8 cellular contexts compared by ENCODE assay signal in the genomic region with DNA sequence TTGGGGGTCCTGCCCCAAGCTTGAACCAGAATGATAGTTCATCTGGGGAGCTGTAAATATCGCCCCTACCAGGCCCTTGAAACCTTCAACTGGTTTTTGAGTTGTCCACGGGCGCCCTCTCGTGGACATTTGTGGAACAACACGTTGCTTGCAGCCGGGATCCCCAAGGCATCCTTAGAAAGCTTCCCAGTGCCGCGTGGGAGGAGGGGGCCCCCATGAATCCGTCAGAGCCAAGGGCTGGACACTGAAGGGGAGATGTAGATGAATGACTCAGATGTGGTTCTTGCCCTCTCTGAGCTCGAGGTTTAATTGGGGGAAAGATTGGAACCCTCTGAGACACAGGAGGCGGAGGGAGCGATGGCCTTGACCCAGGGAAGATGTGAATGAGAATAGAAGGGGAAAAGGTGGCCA. TPM values are rescaled to one million over a fixed set of nuclear protein-coding genes. Genes with fewer than 3 reads are reported as not detected.
DNase-seq lines count a peak whose midpoint lies in the region; ATAC-seq, FAIRE-seq and TF ChIP-seq lines count a peak whose summit lies in the region.

No MANE protein-coding gene starts in this region.

- no peak overlapping the region for H3K4me3 Mint-ChIP-seq in T-helper 2 cell treated with Interferon-gamma antibody and Interleukin-4, amounts not matched to agents 5 μg/mL and 100 μg/mL, for 36 hours
- no peak overlapping the region for H3K4me3 Mint-ChIP-seq in stimulated activated memory B cell treated with anti-CD40 and anti-IgM and Interleukin-4, amounts not matched to agents 10 μg/mL and 1 μg/mL and 100 μg/mL, for 72 hours

- no peak for FAIRE-seq in small intestine (lab: Jason Lieb, UNC)

- DNase-seq in GDM1 (lab: John Stamatoyannopoulos, UW) (peak; percentile 3), anterior cingulate cortex (lab: John Stamatoyannopoulos, UW) (peak in 54 of 58 donors; percentile 6 to 87 (median 44)), hepatic stellate cell (ENCODE audit: low spot score) (peak; percentile 73), small intestine (peak; percentile 65)
- peak; percentile 47 for DNase-seq in T-helper 2 cell treated with Interferon-gamma antibody and Interleukin-4, amounts not matched to agents 5 μg/mL and 100 μg/mL, for 36 hours (ENCODE audit: low spot score)

- peaks cover 2% of the 10 kb centered on the region for H3K36me3 Mint-ChIP-seq in T-helper 2 cell treated with Interferon-gamma antibody and Interleukin-4, amounts not matched to agents 5 μg/mL and 100 μg/mL, for 36 hours (ENCODE audit: low read depth)
- no peaks in the 10 kb centered on the region for H3K36me3 Mint-ChIP-seq in stimulated activated memory B cell treated with anti-CD40 and anti-IgM and Interleukin-4, amounts not matched to agents 10 μg/mL and 1 μg/mL and 100 μg/mL, for 72 hours

- WGBS in small intestine, 3 donors: 17 to 18% (median 18%) methylated on average over 12 of the region's 12 CpGs

- no peaks in the 10 kb centered on the region for H3K36me3 ChIP-seq in small intestine (ENCODE audit: control insufficient read depth in 2 of 2, insufficient read depth in 2 of 2, low read length in 2 of 2)

- peak; percentile 93 for TF ChIP-seq CTCF in LNCAP (IDR thresholded peaks at IDR 0.05)

- no peaks in the 10 kb centered on the region for H3K4me1 Mint-ChIP-seq in T-helper 2 cell treated with Interferon-gamma antibody and Interleukin-4, amounts not matched to agents 5 μg/mL and 100 μg/mL, for 36 hours (ENCODE audit: low read depth)
- peaks cover 7% of the 10 kb centered on the region for H3K4me1 Mint-ChIP-seq in stimulated activated memory B cell treated with anti-CD40 and anti-IgM and Interleukin-4, amounts not matched to agents 10 μg/mL and 1 μg/mL and 100 μg/mL, for 72 hours

- peaks cover 7% of the 10 kb centered on the region for H3K27me3 Mint-ChIP-seq in T-helper 2 cell treated with Interferon-gamma antibody and Interleukin-4, amounts not matched to agents 5 μg/mL and 100 μg/mL, for 36 hours (ENCODE audit: low read depth)
- H3K27me3 Mint-ChIP-seq in stimulated activated memory B cell treated with anti-CD40 and anti-IgM and Interleukin-4, amounts not matched to agents 10 μg/mL and 1 μg/mL and 100 μg/mL, for 72 hours: peaks cover 13% of the 10 kb centered on the region

- no peak overlapping the region for H3K4me3 ChIP-seq in small intestine (ENCODE audit: low read depth in 1 of 2, low read length in 2 of 2)

- H3K9me3 ChIP-seq in small intestine (ENCODE audit: control insufficient read depth, low read depth): no peaks in the 10 kb centered on the region

- H3K4me1 ChIP-seq in small intestine (ENCODE audit: control insufficient read depth in 2 of 2, insufficient read depth in 1 of 2, low read depth in 1 of 2, low read length in 1 of 2): no peaks in the 10 kb centered on the region

- peaks cover 10% of the 10 kb centered on the region for H3K9me3 Mint-ChIP-seq in T-helper 2 cell treated with Interferon-gamma antibody and Interleukin-4, amounts not matched to agents 5 μg/mL and 100 μg/mL, for 36 hours
- peaks cover 10% of the 10 kb centered on the region for H3K9me3 Mint-ChIP-seq in stimulated activated memory B cell treated with anti-CD40 and anti-IgM and Interleukin-4, amounts not matched to agents 10 μg/mL and 1 μg/mL and 100 μg/mL, for 72 hours

- no peak for ATAC-seq in HG03175 (IDR thresholded peaks at IDR 0.05; ENCODE audit: unreplicated experiment)
- ATAC-seq in stimulated activated memory B cell treated with anti-CD40 and anti-IgM and Interleukin-4, amounts not matched to agents 10 μg/mL and 1 μg/mL and 100 μg/mL, for 72 hours: no peak

- no peak overlapping the region for H3K27ac ChIP-seq in small intestine (ENCODE audit: low read depth in 1 of 2, low read length in 1 of 2)

- H3K27ac Mint-ChIP-seq in T-helper 2 cell treated with Interferon-gamma antibody and Interleukin-4, amounts not matched to agents 5 μg/mL and 100 μg/mL, for 36 hours: no peak overlapping the region
- no peak overlapping the region for H3K27ac Mint-ChIP-seq in stimulated activated memory B cell treated with anti-CD40 and anti-IgM and Interleukin-4, amounts not matched to agents 10 μg/mL and 1 μg/mL and 100 μg/mL, for 72 hours

- H3K27me3 ChIP-seq in small intestine (ENCODE audit: control insufficient read depth in 2 of 2, insufficient read depth in 2 of 2, low read length in 2 of 2): no peaks in the 10 kb centered on the region

RNA-seq across cellular contexts. Expression of a gene that starts 31.8 kb away (rescaled TPM):
- polyA plus RNA-seq in small intestine: 1 to 10 TPM in 2 of 3 donors, not detected in 1; 1.3 to 6.9 TPM

RNA-seq across cellular contexts. Expression of a gene that starts 38.6 kb away (rescaled TPM):
- under 1 TPM in 1 of 3 donors, not detected in 2; 0.28 TPM for polyA plus RNA-seq in small intestine

Comparison
In these comparisons a context has a peak if more than half of its experiments do, and no peak if none do; other contexts are left out.
1. DNase-seq: peak in every context shown above with its lines; median percentile 73 in hepatic stellate cell; 65 in small intestine; 47 in T-helper 2 cell treated with Interferon-gamma antibody and Interleukin-4, amounts not matched to agents 5 μg/mL and 100 μg/mL, for 36 hours; 44 in anterior cingulate cortex; 3 in GDM1.